ENCODE assay signal across 11 cellular contexts in genomic region chr3:167732313-167733065, GRCh38. TPM values are rescaled to one million over a fixed set of nuclear protein-coding genes. Genes with fewer than 3 reads are reported as not detected.
DNase-seq lines count a peak whose midpoint lies in the region; ATAC-seq and TF ChIP-seq lines count a peak whose summit lies in the region.
"Had no signal": no experiment of that assay in that cellular context is flagged by ENCODE, and none has a peak within 500 bp of the region (broad histone marks: within the 10 kb centered on the region; RNA-seq: fewer than 3 reads in every experiment).

No MANE protein-coding gene starts in this region.

- peak overlapping the region; percentile 87 for H3K4me2 ChIP-seq in BLaER1
- peak overlapping the region; percentile 86; the same call in 1 of the 2 replicates for H3K4me2 ChIP-seq in DND-41 (ENCODE audit: insufficient read depth, low read length)

- BruUV-seq in Panc1 (replicated peaks; lab: Mats Ljungman, UMichigan): no TSS peak

- no peak overlapping the region for H2AFZ ChIP-seq in DND-41 (ENCODE audit: low read depth, low read length)

- POLR2A ChIA-PET in Panc1 (lab: Charles Lee): no interaction called here

- H3K9me3 ChIP-seq in BLaER1 (no peaks in the 10 kb centered on the region), DND-41 (ENCODE audit: insufficient read depth, low read length, severe bottlenecking) (no peaks in the 10 kb centered on the region), Panc1 (ENCODE audit: control insufficient read depth, insufficient read depth, low read depth, low read length) (no peaks in the 10 kb centered on the region)

- CTCF ChIA-PET in Panc1 (lab: Charles Lee): no interaction called here

- H3K4me3 ChIP-seq in BLaER1 (no peak overlapping the region), DND-41 (ENCODE audit: low read depth in 1 of 2, low read length in 2 of 2) (no peak overlapping the region; a peak in 1 of 4 replicates), Panc1 (ENCODE audit: low read depth in 2 of 2, low read length in 2 of 2) (peak overlapping the region; percentile 15 to 91; a peak in 3 of 4 replicates), fibroblast of the aortic adventitia (ENCODE audit: low read depth, low read length) (no peak overlapping the region)

- in situ Hi-C loops in Panc1 (cut with HindIII; ENCODE audit: low pct_unique_long_range_greater_than_20kb, low sequenced_read_pairs): no loop called here

- intact Hi-C loops in Panc1 (cut with micrococcal nuclease; ENCODE audit: unreplicated experiment) (loop anchor here (10.0 kb wide), 1 partner anchor 312 kb away; no protein-coding TSS in a partner anchor), left colon (cut with DNase I, micrococcal nuclease) (no loop called here)

- ATAC-seq in DND-41 (ENCODE audit: insufficient read depth, low read depth) (no peak), Panc1 (no peak), HG02759 (IDR thresholded peaks at IDR 0.05; ENCODE audit: unreplicated experiment) (no peak), left colon (no peak), HG03135 (IDR thresholded peaks at IDR 0.05; ENCODE audit: unreplicated experiment) (no peak)
- ATAC-seq: right cardiac atrium had no signal

- H3K27ac ChIP-seq in BLaER1 (no peak overlapping the region), DND-41 (ENCODE audit: low read length) (no peak overlapping the region), Panc1 (ENCODE audit: low read length) (peak overlapping the region; percentile 29; the same call in 1 of the 2 replicates)

- H3K36me3 ChIP-seq in BLaER1: no peaks in the 10 kb centered on the region
- no peaks in the 10 kb centered on the region for H3K36me3 ChIP-seq in DND-41 (ENCODE audit: insufficient read depth, low read length)
- H3K36me3 ChIP-seq in Panc1 (ENCODE audit: control insufficient read depth, insufficient read depth, low read length): peaks cover 5% of the 10 kb centered on the region

- TF ChIP-seq CTCF in DND-41 (IDR thresholded peaks at IDR 0.05; ENCODE audit: borderline replicate concordance, extremely low read depth, low read length, poor library complexity, severe bottlenecking): no peak
- no peak for TF ChIP-seq CTCF in Panc1 (IDR thresholded peaks at IDR 0.05)
- TF ChIP-seq CTCF in fibroblast of the aortic adventitia (IDR thresholded peaks at IDR 0.05; ENCODE audit: insufficient read depth, low read length): no peak

- no peaks in the 10 kb centered on the region for H3K27me3 ChIP-seq in BLaER1
- no peaks in the 10 kb centered on the region for H3K27me3 ChIP-seq in DND-41 (ENCODE audit: insufficient read depth, low read length, poor library complexity)
- no peaks in the 10 kb centered on the region for H3K27me3 ChIP-seq in Panc1 (ENCODE audit: control insufficient read depth, insufficient read depth, low read length)

- H4K20me1 ChIP-seq in BLaER1: peaks cover 71% of the 10 kb centered on the region
- H4K20me1 ChIP-seq in DND-41 (ENCODE audit: insufficient read depth, low read length): peaks cover 38% of the 10 kb centered on the region

- H3K79me2 ChIP-seq in DND-41 (ENCODE audit: insufficient read depth, low read length): peaks cover 72% of the 10 kb centered on the region

- DNase-seq in DND-41 (no peak), Panc1 (ENCODE audit: low read depth, low spot score) (no peak), fibroblast of the aortic adventitia (ENCODE audit: low read depth) (peak; percentile 6), left colon (no peak), middle frontal gyrus (ENCODE audit: extremely low spot score, low spot score) (no peak)
- DNase-seq: COR-L47, NCI-H2029, right cardiac atrium had no signal

- H3K4me1 ChIP-seq in BLaER1: peaks cover 36% of the 10 kb centered on the region
- H3K4me1 ChIP-seq in DND-41 (ENCODE audit: insufficient read depth, low read length): peaks cover 39% of the 10 kb centered on the region
- peaks cover 52% of the 10 kb centered on the region for H3K4me1 ChIP-seq in Panc1 (ENCODE audit: control insufficient read depth, insufficient read depth, low read length)

- H3K9ac ChIP-seq in BLaER1 (no peak overlapping the region), DND-41 (ENCODE audit: low read depth, low read length) (no peak overlapping the region)

RNA-seq across cellular contexts. Expression of gene PDCD10, which starts 2.2 kb away (rescaled TPM):
- total RNA-seq in Panc1 (2021; ENCODE audit: unreplicated experiment) (83.5 TPM), fibroblast of the aortic adventitia (ENCODE audit: low replicate concordance) (64.8 and 90.7 TPM in 2 replicates), left colon (10 to 100 TPM; 76.1 to 81.0 TPM)
- 50.1 TPM for polyA plus RNA-seq in Panc1 (2012; ENCODE audit: insufficient read length)

RNA-seq across cellular contexts. Expression of gene SERPINI1, which starts 3.0 kb away (rescaled TPM):
- 8.0 TPM for total RNA-seq in Panc1 (2021; ENCODE audit: unreplicated experiment)
- polyA plus RNA-seq in Panc1 (2012; ENCODE audit: insufficient read length): 6.3 TPM
- 3.4 and 3.7 TPM in 2 replicates for total RNA-seq in fibroblast of the aortic adventitia (ENCODE audit: low replicate concordance)
- total RNA-seq in left colon: 1 to 10 TPM in 1 of 2 donors, under 1 TPM in 1; 0.92 to 1.7 TPM

Comparison
In these comparisons a context has a peak if more than half of its experiments do, and no peak if none do; other contexts are left out.
1. H3K4me3 ChIP-seq: peak in Panc1 (2 of 2); none in BLaER1 (single experiment), DND-41 (0 of 2) and fibroblast of the aortic adventitia (single experiment).